17 cellular contexts compared by ENCODE assay signal in genomic region chr3:107112356-107112755, GRCh38.
"Had no signal": no experiment of that assay in that cellular context is flagged by ENCODE, and none has a peak within 500 bp of the region (broad histone marks: within the 10 kb centered on the region; RNA-seq: fewer than 3 reads in every experiment).

No MANE protein-coding gene starts in this region.

- H3K4me1 ChIP-seq: pancreas, thyroid gland, upper lobe of left lung had no signal

- H3K27me3 ChIP-seq: dorsolateral prefrontal cortex, neutrophil, pancreas, thyroid gland, upper lobe of left lung had no signal

- DNase-seq: dorsolateral prefrontal cortex; effector CD4-positive, alpha-beta T cell; left ventricle myocardium superior; lower lobe of right lung; natural killer cell; pancreas; stimulated activated CD4-positive, alpha-beta T cell treated with anti-CD3 and anti-CD28 coated beads, Interleukin-12 subunit alpha, Interleukin-12 subunit beta, amount 100 ng/mL, for 4 hours; stimulated activated CD4-positive, alpha-beta T cell treated with anti-CD3 and anti-CD28 coated beads, Interleukin-1b, Interleukin-23, amount 100 ng/mL, for 48 hours; stimulated activated CD4-positive, alpha-beta T cell treated with anti-CD3 and anti-CD28 coated beads, Interleukin-4, amount 100 ng/mL, for 1 hour; stimulated activated CD8-positive, alpha-beta memory T cell treated with anti-CD3 and anti-CD28 coated beads, Interleukin-4, amount 100 ng/mL, for 48 hours; stimulated activated naive CD4-positive, alpha-beta T cell; stimulated activated naive CD8-positive, alpha-beta T cell treated with anti-CD3 and anti-CD28 coated beads, Interleukin-15, amount 100 ng/mL, for 72 hours; thyroid gland; upper lobe of left lung had no signal

- H3K36me3 ChIP-seq: lower lobe of right lung, neutrophil, pancreas, thyroid gland, upper lobe of left lung had no signal

- H3K9me3 ChIP-seq: lower lobe of right lung, neutrophil, pancreas, thyroid gland, upper lobe of left lung had no signal

- ATAC-seq: left ventricle myocardium superior; lower lobe of right lung; natural killer cell; pancreas; sciatic nerve; stimulated activated naive CD8-positive, alpha-beta T cell treated with anti-CD3 and anti-CD28 coated beads, Interleukin-15, amount 100 ng/mL, for 72 hours had no signal

- H3K4me3 ChIP-seq: dorsolateral prefrontal cortex, lower lobe of right lung, pancreas, smooth muscle cell, thyroid gland, upper lobe of left lung had no signal
